In genomic region chr10:63145782-63146181, GRCh38 we compare ENCODE assay signal across 1 cellular context.
TF ChIP-seq lines count a peak whose summit lies in the region.

No MANE protein-coding gene starts in this region.

TF ChIP-seq in GM12878, 131 proteins besides CTCF, POLR2A, EP300 and RAD21 (continued from another document):
- TF ChIP-seq BCLAF1 (IDR thresholded peaks at IDR 0.05) (no peak), ZNF24 (IDR thresholded peaks at IDR 0.05) (no peak), E4F1 (IDR thresholded peaks at IDR 0.05; ENCODE audit: borderline replicate concordance, partially characterized antibody) (no peak), CUX1 (IDR thresholded peaks at IDR 0.05; ENCODE audit: insufficient replicate concordance, low read depth, low read length) (no peak), ZNF217 (IDR thresholded peaks at IDR 0.05) (no peak), IRF5 (IDR thresholded peaks at IDR 0.05; ENCODE audit: borderline replicate concordance) (no peak), TARDBP (IDR thresholded peaks at IDR 0.05; ENCODE audit: borderline replicate concordance) (no peak), CREB1 (IDR thresholded peaks at IDR 0.05; ENCODE audit: low read depth) (no peak), ATF3 (IDR thresholded peaks at IDR 0.05; ENCODE audit: borderline replicate concordance, extremely low read depth, low read depth, low read length) (no peak), ZNF274 (IDR thresholded peaks at IDR 0.05; ENCODE audit: insufficient read depth, insufficient read length) (no peak), CEBPB (IDR thresholded peaks at IDR 0.05; ENCODE audit: borderline replicate concordance in 1 of 2, low read depth in 2 of 2, low read length in 2 of 2) (no peak), HDAC6 (IDR thresholded peaks at IDR 0.05; ENCODE audit: unreplicated experiment) (no peak), ZNF592 (IDR thresholded peaks at IDR 0.05) (no peak)
